16 cellular contexts compared by ENCODE assay signal in the genomic region with DNA sequence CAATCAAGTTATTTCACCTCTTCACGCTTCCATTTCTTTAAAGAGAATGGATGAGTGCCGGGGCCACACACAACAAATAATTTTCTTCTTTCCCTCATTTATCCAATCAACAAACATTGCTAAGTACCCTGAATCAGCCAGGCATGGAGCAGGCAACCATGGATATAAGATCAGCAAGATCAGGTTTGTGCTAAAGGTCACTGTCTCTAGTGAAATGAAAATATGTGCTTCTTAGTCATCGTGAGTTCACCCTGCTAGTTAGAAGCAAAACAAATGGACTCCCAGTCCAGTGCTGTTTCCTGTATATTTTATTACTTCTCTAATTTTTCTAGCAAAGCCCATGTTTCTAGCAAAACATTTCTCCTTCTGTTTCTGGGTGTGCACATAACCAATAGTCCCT.
DNase-seq lines count a peak whose midpoint lies in the region; ATAC-seq and TF ChIP-seq lines count a peak whose summit lies in the region.
"Had no signal": no experiment of that assay in that cellular context is flagged by ENCODE, and none has a peak within 500 bp of the region (broad histone marks: within the 10 kb centered on the region; RNA-seq: fewer than 3 reads in every experiment).

No MANE protein-coding gene starts in this region.

- peaks cover 66% of the 10 kb centered on the region for H3K4me1 Mint-ChIP-seq in neural crest cell
- H3K4me1 Mint-ChIP-seq: activated T-helper 17 cell treated with anti-CD3 and anti-CD28 coated beads, Interleukin-2, amount 50 U/mL, for 72 hours; T-cell had no signal

- WGBS in esophagus muscularis mucosa = 88% methylated on average over 3 of the region's 3 CpGs
- WGBS in heart right ventricle, 2 donors = 81 to 94% methylated on average over 3 of the region's 3 CpGs

- no peaks in the 10 kb centered on the region for H3K36me3 Mint-ChIP-seq in neural crest cell (ENCODE audit: low read depth)
- H3K36me3 Mint-ChIP-seq: T-cell had no signal

- intact Hi-C loops in PC-3 (cut with micrococcal nuclease) = loop anchor here (1.0 kb wide), 1 partner anchor 96 kb away; no protein-coding TSS in a partner anchor
- intact Hi-C loops in esophagus muscularis mucosa (cut with DNase I) = no loop called here
- intact Hi-C loops in heart right ventricle (cut with DNase I) = loop anchor here in 2 of 10 donors (10.0 kb wide), 2 partner anchors 56 to 104 kb away; no protein-coding TSS in a partner anchor

- no peak for TF ChIP-seq EP300 in esophagus muscularis mucosa (IDR thresholded peaks at IDR 0.05)

- H3K4me2 ChIP-seq in PC-3 (ENCODE audit: low read length) = peak overlapping the region; percentile 57

- H3K4me1 ChIP-seq in PC-3 (ENCODE audit: insufficient read depth, low read length) = peaks cover 40% of the 10 kb centered on the region
- H3K4me1 ChIP-seq in esophagus muscularis mucosa = peaks cover 0 to 20% (median 8%) of the 10 kb centered on the region in 4 donors
- peaks cover 0 to 9% (median 1%) of the 10 kb centered on the region in 9 donors for H3K4me1 ChIP-seq in heart right ventricle

- ATAC-seq in PC-3 (peak; percentile 95), heart right ventricle (no peak)
- ATAC-seq: activated T-helper 17 cell treated with anti-CD3 and anti-CD28 coated beads, Interleukin-2, amount 50 U/mL, for 72 hours; T-cell had no signal

- H3K9ac ChIP-seq in PC-3 (ENCODE audit: low read length) = no peak overlapping the region

- H3K9me3 ChIP-seq in PC-3 (ENCODE audit: low read length) (no peaks in the 10 kb centered on the region), esophagus muscularis mucosa (no peaks in the 10 kb centered on the region), heart right ventricle (no peaks in the 10 kb centered on the region)
- H3K9me3 ChIP-seq: adrenal gland, right lobe of liver had no signal

- H3K9me3 Mint-ChIP-seq in neural crest cell = peaks cover 2% of the 10 kb centered on the region

- POLR2A ChIA-PET in PC-3 (lab: Charles Lee; ENCODE audit: unreplicated experiment) = no interaction called here

- H3K27me3 Mint-ChIP-seq in neural crest cell (ENCODE audit: low read depth) = no peaks in the 10 kb centered on the region
- H3K27me3 Mint-ChIP-seq: activated T-helper 17 cell treated with anti-CD3 and anti-CD28 coated beads, Interleukin-2, amount 50 U/mL, for 72 hours had no signal

- H3K4me3 ChIP-seq in PC-3 (ENCODE audit: low read length) = no peak overlapping the region
- H3K4me3 ChIP-seq in esophagus muscularis mucosa = no peak overlapping the region
- no peak overlapping the region for H3K4me3 ChIP-seq in heart right ventricle
- H3K4me3 ChIP-seq: adrenal gland, right lobe of liver had no signal

- no peak for TF ChIP-seq POLR2A in esophagus muscularis mucosa (IDR thresholded peaks at IDR 0.05; ENCODE audit: low read depth)

- in situ Hi-C loops in Caki2 (cut with HindIII; ENCODE audit: low pct_unique_long_range_greater_than_20kb, low sequenced_read_pairs) = loop anchor here (25.0 kb wide), 1 partner anchor 96 kb away; no protein-coding TSS in a partner anchor
- in situ Hi-C loops in KBM-7 (cut with MboI; ENCODE audit: low pct_unique_long_range_greater_than_20kb, low sequenced_read_pairs) = no loop called here

- H3K27me3 ChIP-seq in PC-3 (ENCODE audit: low read length) (no peaks in the 10 kb centered on the region), esophagus muscularis mucosa (no peaks in the 10 kb centered on the region), heart right ventricle (no peaks in the 10 kb centered on the region)
- H3K27me3 ChIP-seq: adrenal gland, right lobe of liver had no signal

- no peaks in the 10 kb centered on the region for H3K79me2 ChIP-seq in PC-3 (ENCODE audit: low read length)

- H3K4me3 Mint-ChIP-seq in neural crest cell = no peak overlapping the region
- H3K4me3 Mint-ChIP-seq: activated T-helper 17 cell treated with anti-CD3 and anti-CD28 coated beads, Interleukin-2, amount 50 U/mL, for 72 hours; T-cell had no signal

- no peaks in the 10 kb centered on the region for H3K36me3 ChIP-seq in PC-3 (ENCODE audit: low read depth, low read length)
- no peaks in the 10 kb centered on the region for H3K36me3 ChIP-seq in esophagus muscularis mucosa
- H3K36me3 ChIP-seq in heart right ventricle = no peaks in the 10 kb centered on the region
- H3K36me3 ChIP-seq: adrenal gland, right lobe of liver had no signal

- CTCF ChIA-PET in PC-3 (lab: Charles Lee) = no interaction called here

- peak; percentile 80 for DNase-seq in Caki2 (ENCODE audit: low read depth)
- DNase-seq in PC-3 = peak; percentile 70
- DNase-seq in fibroblast of gingiva (ENCODE audit: low read depth) = peak; percentile 55
- DNase-seq in neural crest cell (ENCODE audit: low read depth, low spot score) = no peak
- no peak for DNase-seq in KBM-7
- no peak for DNase-seq in esophagus muscularis mucosa (ENCODE audit: extremely low spot score)
- DNase-seq in DMS 273 (lab: John Stamatoyannopoulos, UW; ENCODE audit: unreplicated experiment) = no peak
- DNase-seq in heart right ventricle = no peak
- DNase-seq: activated CD8-positive, alpha-beta memory T cell treated with anti-CD3 and anti-CD28 coated beads for 24 hours; adrenal gland; DMS 273 treated with DMSO at 0.1 percent for 48 hours; hippocampal formation; NCI-H69; right lobe of liver; T-cell had no signal

- H3K27ac ChIP-seq in PC-3 (ENCODE audit: low read length) = peak overlapping the region; percentile 66
- no peak overlapping the region for H3K27ac ChIP-seq in esophagus muscularis mucosa (replicated peaks in 1 of 4)
- H3K27ac ChIP-seq in heart right ventricle = no peak overlapping the region
- H3K27ac ChIP-seq: adrenal gland, right lobe of liver had no signal

- TF ChIP-seq CTCF in PC-3 (conservative IDR thresholded peaks at IDR 0.05; ENCODE audit: low read depth, low read length) (no peak), neural crest cell (conservative IDR thresholded peaks at IDR 0.05) (no peak), esophagus muscularis mucosa (IDR thresholded peaks at IDR 0.05) (no peak), heart right ventricle (IDR thresholded peaks at IDR 0.05) (no peak)

- no TSS peak for BruUV-seq in PC-3 (replicated peaks; lab: Mats Ljungman, UMichigan)

- no peaks in the 10 kb centered on the region for H3F3A ChIP-seq in PC-3 (ENCODE audit: low read length, unreplicated experiment)

- no peaks in the 10 kb centered on the region for H3K9me2 ChIP-seq in PC-3 (replicated peaks; ENCODE audit: low read length)

- H2AFZ ChIP-seq in PC-3 (ENCODE audit: low read length) = no peak overlapping the region

- no peaks in the 10 kb centered on the region for H4K20me1 ChIP-seq in PC-3 (ENCODE audit: low read length)

- peak overlapping the region; percentile 21 for H3K27ac Mint-ChIP-seq in neural crest cell (ENCODE audit: unreplicated experiment)
- H3K27ac Mint-ChIP-seq: activated T-helper 17 cell treated with anti-CD3 and anti-CD28 coated beads, Interleukin-2, amount 50 U/mL, for 72 hours; T-cell had no signal

Comparison
In these comparisons a context has a peak if more than half of its experiments do, and no peak if none do; other contexts are left out.
1. DNase-seq: peak in Caki2 (single experiment), PC-3 (single experiment) and fibroblast of gingiva (single experiment); none in neural crest cell (single experiment), KBM-7 (single experiment), esophagus muscularis mucosa (single experiment), DMS 273 (single experiment) and heart right ventricle (0 of 2).